Comparison of ENCODE assay signal across 18 cellular contexts in genomic region chr7:40530292-40530691, GRCh38.
DNase-seq lines count a peak whose midpoint lies in the region; ATAC-seq and TF ChIP-seq lines count a peak whose summit lies in the region.
"Had no signal": no experiment of that assay in that cellular context is flagged by ENCODE, and none has a peak within 500 bp of the region (broad histone marks: within the 10 kb centered on the region; RNA-seq: fewer than 3 reads in every experiment).

No MANE protein-coding gene starts in this region.

- H3K4me3 ChIP-seq in AG10803 (ENCODE audit: low read length) (no peak overlapping the region), Loucy (ENCODE audit: low read length, poor library complexity, severe bottlenecking) (no peak overlapping the region), astrocyte of the spinal cord (ENCODE audit: low read depth, low read length) (no peak overlapping the region)
- H3K4me3 ChIP-seq: BLaER1, SK-N-MC had no signal

- H3K27me3 Mint-ChIP-seq in activated T-cell treated with anti-CD3 and anti-CD28 coated beads, Interleukin-2, amount 50 U/mL, for 24 hours = no peaks in the 10 kb centered on the region

- H3K36me3 ChIP-seq in Loucy (ENCODE audit: insufficient read depth, low read length) = no peaks in the 10 kb centered on the region
- H3K36me3 ChIP-seq: BLaER1 had no signal

- no peaks in the 10 kb centered on the region for H4K20me1 ChIP-seq in Loucy (ENCODE audit: insufficient read depth, low read length, poor library complexity, severe bottlenecking)
- H4K20me1 ChIP-seq: BLaER1 had no signal

- peaks cover 10% of the 10 kb centered on the region for H3K4me1 ChIP-seq in Loucy (ENCODE audit: insufficient read depth, low read length, poor library complexity, severe bottlenecking)
- H3K4me1 ChIP-seq: BLaER1 had no signal

- H3K79me2 ChIP-seq in Loucy (ENCODE audit: insufficient read depth, low read length) = no peaks in the 10 kb centered on the region

- H3F3A ChIP-seq in Loucy (ENCODE audit: low read depth) = no peaks in the 10 kb centered on the region

- H3K4me1 Mint-ChIP-seq in activated T-cell treated with anti-CD3 and anti-CD28 coated beads, Interleukin-2, amount 50 U/mL, for 24 hours (ENCODE audit: low read depth) = no peaks in the 10 kb centered on the region

- peak overlapping the region; percentile 41; the same call in 1 of the 2 replicates for H2AFZ ChIP-seq in Loucy (ENCODE audit: low read length)

- H3K36me3 Mint-ChIP-seq in activated T-cell treated with anti-CD3 and anti-CD28 coated beads, Interleukin-2, amount 50 U/mL, for 24 hours (ENCODE audit: low read depth) = no peaks in the 10 kb centered on the region
- H3K36me3 Mint-ChIP-seq: CD8-positive, alpha-beta T cell had no signal

- H3K4me3 Mint-ChIP-seq in activated T-cell treated with anti-CD3 and anti-CD28 coated beads, Interleukin-2, amount 50 U/mL, for 24 hours = no peak overlapping the region
- H3K4me3 Mint-ChIP-seq: CD8-positive, alpha-beta T cell had no signal

- no peak overlapping the region for H3K4me2 ChIP-seq in Loucy (ENCODE audit: low read depth, low read length, poor library complexity, severe bottlenecking)
- H3K4me2 ChIP-seq: BLaER1 had no signal

- H3K9me2 ChIP-seq in Loucy (replicated peaks; ENCODE audit: low read depth, low read length) = no peaks in the 10 kb centered on the region

- H3K9me3 Mint-ChIP-seq in activated T-cell treated with anti-CD3 and anti-CD28 coated beads, Interleukin-2, amount 50 U/mL, for 24 hours = no peaks in the 10 kb centered on the region
- H3K9me3 Mint-ChIP-seq: CD8-positive, alpha-beta T cell had no signal

- H3K9ac ChIP-seq in Loucy (ENCODE audit: low read depth, low read length, poor library complexity, severe bottlenecking) = no peak overlapping the region
- H3K9ac ChIP-seq: BLaER1 had no signal

- no peaks in the 10 kb centered on the region for H3K9me3 ChIP-seq in Loucy (ENCODE audit: insufficient read depth, low read depth, low read length)
- H3K9me3 ChIP-seq: BLaER1 had no signal

- no peak overlapping the region for H3K27ac Mint-ChIP-seq in activated T-cell treated with anti-CD3 and anti-CD28 coated beads, Interleukin-2, amount 50 U/mL, for 24 hours
- H3K27ac Mint-ChIP-seq: CD8-positive, alpha-beta T cell had no signal

- in situ Hi-C loops in astrocyte of the spinal cord (cut with HindIII; ENCODE audit: low sequenced_read_pairs) = no loop called here

- TF ChIP-seq CTCF in AG10803 (conservative IDR thresholded peaks at IDR 0.05; ENCODE audit: low read length) = no peak
- TF ChIP-seq CTCF in Loucy (conservative IDR thresholded peaks at IDR 0.05; ENCODE audit: low read length) = no peak
- no peak for TF ChIP-seq CTCF in astrocyte of the spinal cord (IDR thresholded peaks at IDR 0.05; ENCODE audit: low read depth, low read length)

- ATAC-seq in GM19328 (IDR thresholded peaks at IDR 0.05; ENCODE audit: unreplicated experiment) = no peak
- no peak for ATAC-seq in GM18867 (IDR thresholded peaks at IDR 0.05; ENCODE audit: unreplicated experiment)
- ATAC-seq: CD8-positive, alpha-beta T cell had no signal

- DNase-seq in AG10803 (ENCODE audit: low read depth) (peak; percentile 63), astrocyte of the spinal cord (ENCODE audit: low read depth, low spot score) (peak; percentile 45), iris pigment epithelial cell (ENCODE audit: low read depth) (peak; percentile 87), NCI-H446 (lab: John Stamatoyannopoulos, UW) (no peak)
- DNase-seq in activated T-cell treated with anti-CD3 and anti-CD28 coated beads, Interleukin-2, amount 50 U/mL, for 24 hours = no peak
- DNase-seq: Calu3; CD8-positive, alpha-beta T cell; DMS53; H7; NCI-H1105; NCI-H510A treated with DMSO at 0.1 percent for 48 hours; NCI-H774; SHP77 had no signal

- H3K27me3 ChIP-seq in Loucy (ENCODE audit: insufficient read depth, low read length, poor library complexity, severe bottlenecking) = no peaks in the 10 kb centered on the region
- H3K27me3 ChIP-seq: BLaER1 had no signal

Comparison
In these comparisons a context has a peak if more than half of its experiments do, and no peak if none do; other contexts are left out.
1. DNase-seq: peak in AG10803 (single experiment), astrocyte of the spinal cord (single experiment) and iris pigment epithelial cell (single experiment); none in activated T-cell treated with anti-CD3 and anti-CD28 coated beads, Interleukin-2, amount 50 U/mL, for 24 hours (single experiment) and NCI-H446 (0 of 2).